In the genomic region with DNA sequence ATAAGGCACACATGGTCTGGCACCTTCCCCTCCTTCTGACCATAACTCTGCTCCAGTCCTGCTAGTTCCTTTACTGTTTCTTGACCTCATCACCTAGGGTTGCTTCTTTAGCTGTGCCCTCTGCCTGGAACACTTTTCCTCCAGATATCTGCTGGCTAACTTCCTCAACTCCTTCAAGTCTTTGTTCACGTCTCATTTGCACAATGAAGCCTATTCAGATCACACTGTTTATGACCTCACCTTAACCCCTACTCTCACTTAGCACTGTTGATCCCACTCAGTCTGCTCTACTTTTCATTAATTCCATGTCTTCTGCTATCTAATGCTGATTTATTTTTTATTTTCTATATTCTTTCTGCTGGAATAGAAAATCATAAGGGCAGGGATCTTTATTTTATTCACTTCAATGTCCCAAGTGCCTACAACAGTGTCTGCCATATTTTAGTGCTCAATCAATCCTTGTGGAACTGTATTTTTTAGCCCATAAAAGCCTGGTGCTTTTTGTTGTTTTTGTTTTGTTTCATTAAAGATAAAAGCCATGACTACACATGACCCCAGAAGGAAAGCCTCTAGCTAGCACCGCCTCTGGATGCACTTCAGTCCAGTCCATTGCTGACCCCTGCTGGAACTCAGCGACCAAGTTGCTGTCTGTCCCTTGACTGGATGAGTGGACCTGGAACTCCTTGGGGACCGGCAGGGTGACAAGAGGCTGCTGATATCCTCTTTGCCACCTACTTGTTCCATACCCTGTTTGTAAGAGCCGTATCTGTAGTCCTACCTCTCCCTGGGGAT, we compare ENCODE assay signal across 8 cellular contexts. TPM values are rescaled to one million over a fixed set of nuclear protein-coding genes. Genes with fewer than 3 reads are reported as not detected.
DNase-seq lines count a peak whose midpoint lies in the region; ATAC-seq and TF ChIP-seq lines count a peak whose summit lies in the region.

No MANE protein-coding gene starts in this region.

- TF ChIP-seq CTCF in GM20000 (IDR thresholded peaks at IDR 0.05; ENCODE audit: extremely low read depth, missing control alignments) (peak; percentile 46), cardiac fibroblast (IDR thresholded peaks at IDR 0.05; ENCODE audit: low read depth, low read length) (peak; percentile 66), suprapubic skin (IDR thresholded peaks at IDR 0.05) (peak; percentile 32 to 48)

- H3K4me3 ChIP-seq in cardiac fibroblast (replicated peaks in 1 of 2; ENCODE audit: low read depth in 2 of 2, low read length in 2 of 2), result no peak overlapping the region
- H3K4me3 ChIP-seq in suprapubic skin, result no peak overlapping the region

- WGBS in suprapubic skin, result 27% methylated on average over 5 of the region's 5 CpGs

- H3K27me3 ChIP-seq in suprapubic skin, result peaks cover 5% of the 10 kb centered on the region

- ATAC-seq in left colon (peak; percentile 82), HG02870 (IDR thresholded peaks at IDR 0.05; ENCODE audit: unreplicated experiment) (no peak), GM21515 (IDR thresholded peaks at IDR 0.05; ENCODE audit: unreplicated experiment) (no peak)

- intact Hi-C loops in left colon (cut with DNase I, micrococcal nuclease), result no loop called here

- H3K36me3 ChIP-seq in suprapubic skin, result no peaks in the 10 kb centered on the region

- no peaks in the 10 kb centered on the region for H3K9me3 ChIP-seq in suprapubic skin

- peak; percentile 82 for DNase-seq in Ammon's horn (ENCODE audit: low spot score)
- DNase-seq in GM20000 (ENCODE audit: low spot score), result peak; percentile 33
- DNase-seq in OCI-M1 (lab: John Stamatoyannopoulos, UW), result peak; percentile 84
- DNase-seq in cardiac fibroblast (ENCODE audit: low read depth in 2 of 2), result peak; percentile 78 to 90
- DNase-seq in left colon, result peak; percentile 32 to 58
- DNase-seq in suprapubic skin (ENCODE audit: low spot score in 2 of 2), result peak in 1 of 2 donors; percentile 77

- TF ChIP-seq EP300 in suprapubic skin (IDR thresholded peaks at IDR 0.05), result no peak

- H3K4me1 ChIP-seq in suprapubic skin, result no peaks in the 10 kb centered on the region

- no peak overlapping the region for H3K27ac ChIP-seq in suprapubic skin

- TF ChIP-seq POLR2A in suprapubic skin (IDR thresholded peaks at IDR 0.05), result no peak

RNA-seq across cellular contexts. Expression of a gene that starts 12.3 kb away (rescaled TPM):
- total RNA-seq in left colon (not detected), suprapubic skin (under 1 TPM in 2 of 4 donors, not detected in 2; 0.40 to 0.42 TPM)

RNA-seq across cellular contexts. Expression of a gene that starts 35.3 kb away (rescaled TPM):
- total RNA-seq in left colon, result not detected
- total RNA-seq in suprapubic skin, result not detected

RNA-seq across cellular contexts. Expression of a gene that starts 53.1 kb away (rescaled TPM):
- total RNA-seq in left colon (10 to 100 TPM; 19.1 to 20.4 TPM), suprapubic skin (10 to 100 TPM; 17.9 to 24.8 (median 21.0) TPM)
